Comparison of ENCODE assay signal across 16 cellular contexts in genomic region chr5:141095263-141095641, GRCh38. TPM values are rescaled to one million over a fixed set of nuclear protein-coding genes. Genes with fewer than 3 reads are reported as not detected.
DNase-seq lines count a peak whose midpoint lies in the region; ATAC-seq and TF ChIP-seq lines count a peak whose summit lies in the region.
"Had no signal": no experiment of that assay in that cellular context is flagged by ENCODE, and none has a peak within 500 bp of the region (broad histone marks: within the 10 kb centered on the region; RNA-seq: fewer than 3 reads in every experiment).

No MANE protein-coding gene starts in this region.

- no peak overlapping the region for H2AK5ac ChIP-seq in mesendoderm (ENCODE audit: low read length)

- H3K18ac ChIP-seq in mesendoderm (ENCODE audit: low read length): no peak overlapping the region

- H2BK120ac ChIP-seq in mesendoderm (ENCODE audit: low read depth, low read length): no peak overlapping the region

- H2BK5ac ChIP-seq in mesendoderm (ENCODE audit: low read length): no peak overlapping the region

- DNase-seq in cardiac muscle cell (ENCODE audit: low read depth in 1 of 2, low spot score in 1 of 2): peak in 1 of 2 donors; percentile 5
- DNase-seq in cardiac septum (ENCODE audit: low spot score): no peak
- DNase-seq in chondrocyte (ENCODE audit: low spot score): no peak
- DNase-seq in mesendoderm: peak; percentile 17
- no peak for DNase-seq in upper lobe of right lung
- DNase-seq in NCI-H2227 (lab: John Stamatoyannopoulos, UW; ENCODE audit: unreplicated experiment): no peak
- no peak for DNase-seq in putamen (ENCODE audit: low spot score)
- no peak for DNase-seq in DMS 273 (lab: John Stamatoyannopoulos, UW; ENCODE audit: unreplicated experiment)
- DNase-seq: ACHN; activated CD4-positive, CD25-positive, alpha-beta regulatory T cell treated with anti-CD3 and anti-CD28 coated beads, Interleukin-2, amount 50 U/mL, for 72 hours; activated T-cell treated with anti-CD3 and anti-CD28 coated beads, Interleukin-2, amount 50 U/mL, for 24 hours; body of pancreas; DND-41; SIG-M5; stimulated activated CD4-positive, alpha-beta T cell treated with anti-CD3 and anti-CD28 coated beads, Interleukin-4, amount 100 ng/mL, for 4 hours had no signal

- H3K36me3 ChIP-seq in cardiac muscle cell (no peaks in the 10 kb centered on the region), mesendoderm (ENCODE audit: control insufficient read depth, insufficient read depth, low read length) (no peaks in the 10 kb centered on the region), upper lobe of right lung (no peaks in the 10 kb centered on the region)

- no peaks in the 10 kb centered on the region for H3K79me1 ChIP-seq in mesendoderm (ENCODE audit: low read length)

- H4K5ac ChIP-seq in mesendoderm (ENCODE audit: low read length): no peak overlapping the region

- peak overlapping the region; percentile 57 for H3K4me2 ChIP-seq in mesendoderm (ENCODE audit: low read length)

- peak overlapping the region; percentile 91 for H3K27ac ChIP-seq in cardiac muscle cell
- no peak overlapping the region for H3K27ac ChIP-seq in mesendoderm (ENCODE audit: low read depth, low read length)
- H3K27ac ChIP-seq in upper lobe of right lung: no peak overlapping the region
- H3K27ac ChIP-seq: body of pancreas had no signal

- WGBS in mesendoderm (ENCODE audit: extremely low coverage, insufficient coverage, low lambda C conversion rate): no CpG with 5 or more reads among the region's 12 CpGs

- H3K27me3 Mint-ChIP-seq in chondrocyte (ENCODE audit: low read depth): peaks cover 2% of the 10 kb centered on the region

- H2BK15ac ChIP-seq in mesendoderm (replicated peaks; ENCODE audit: low read depth): no peak overlapping the region

- peaks cover 3% of the 10 kb centered on the region for H3K79me2 ChIP-seq in mesendoderm (ENCODE audit: control insufficient read depth, insufficient read depth, low read length)

- no peaks in the 10 kb centered on the region for H3K9me3 ChIP-seq in cardiac muscle cell (ENCODE audit: low read depth)
- H3K9me3 ChIP-seq in upper lobe of right lung: no peaks in the 10 kb centered on the region

- H3K27me3 ChIP-seq in cardiac muscle cell: no peaks in the 10 kb centered on the region
- H3K27me3 ChIP-seq in mesendoderm (ENCODE audit: insufficient read depth, low read length, poor library complexity): no peaks in the 10 kb centered on the region
- peaks cover 11% of the 10 kb centered on the region for H3K27me3 ChIP-seq in upper lobe of right lung
- H3K27me3 ChIP-seq: body of pancreas had no signal

- peaks cover 11% of the 10 kb centered on the region for H3K4me1 Mint-ChIP-seq in chondrocyte (ENCODE audit: low read depth)

- peaks cover 26% of the 10 kb centered on the region for H3K9me3 Mint-ChIP-seq in chondrocyte (ENCODE audit: low read depth)

- H3K4ac ChIP-seq in mesendoderm (ENCODE audit: low read depth, low read length): no peak overlapping the region

- peak overlapping the region; percentile 86 for H3K4me3 Mint-ChIP-seq in chondrocyte (ENCODE audit: unreplicated experiment)
- H3K4me3 Mint-ChIP-seq: activated T-cell treated with anti-CD3 and anti-CD28 coated beads, Interleukin-2, amount 50 U/mL, for 24 hours had no signal

- no peak overlapping the region for H3K23ac ChIP-seq in mesendoderm (ENCODE audit: low read length)

- H3K4me3 ChIP-seq in cardiac muscle cell: peak overlapping the region; percentile 47
- H3K4me3 ChIP-seq in mesendoderm (ENCODE audit: low read length): peak overlapping the region; percentile 89
- H3K4me3 ChIP-seq in upper lobe of right lung: peak overlapping the region; percentile 36
- H3K4me3 ChIP-seq: body of pancreas had no signal

- intact Hi-C loops in cardiac septum (cut with DNase I) (no loop called here), upper lobe of right lung (cut with DNase I) (no loop called here)

- H3K4me1 ChIP-seq in cardiac muscle cell (ENCODE audit: low read depth): no peaks in the 10 kb centered on the region
- H3K4me1 ChIP-seq in mesendoderm (ENCODE audit: control insufficient read depth, low read depth, low read length): peaks cover 1% of the 10 kb centered on the region
- H3K4me1 ChIP-seq in upper lobe of right lung: no peaks in the 10 kb centered on the region
- H3K4me1 ChIP-seq: body of pancreas had no signal

- H3K9ac ChIP-seq in mesendoderm (ENCODE audit: low read length): peak overlapping the region; percentile 94

- no peak for TF ChIP-seq CTCF in cardiac muscle cell (IDR thresholded peaks at IDR 0.05; ENCODE audit: low read depth, low read length)
- TF ChIP-seq CTCF in chondrocyte (IDR thresholded peaks at IDR 0.05): no peak
- TF ChIP-seq CTCF in upper lobe of right lung (IDR thresholded peaks at IDR 0.05): no peak

- no peak overlapping the region for H4K8ac ChIP-seq in mesendoderm (ENCODE audit: low read depth, low read length)

- H3K36me3 Mint-ChIP-seq in chondrocyte (ENCODE audit: low read depth): peaks cover 27% of the 10 kb centered on the region

- peak overlapping the region; percentile 98 for H3K56ac ChIP-seq in mesendoderm (ENCODE audit: low read length)

- ATAC-seq in upper lobe of right lung: no peak
- ATAC-seq: body of pancreas had no signal

- peak overlapping the region; percentile 97 for H3K27ac Mint-ChIP-seq in chondrocyte (ENCODE audit: unreplicated experiment)
- H3K27ac Mint-ChIP-seq: activated T-cell treated with anti-CD3 and anti-CD28 coated beads, Interleukin-2, amount 50 U/mL, for 24 hours had no signal

RNA-seq across cellular contexts. Expression of gene PCDHB2, which starts 0.8 kb away (rescaled TPM):
- total RNA-seq in cardiac muscle cell (43.9 and 51.5 TPM in 2 replicates), cardiac septum (2.4 TPM), chondrocyte (60.5 to 90.1 TPM (median 64.5 TPM) in 3 replicates), upper lobe of right lung (3.8 TPM)
- polyA plus RNA-seq in cardiac muscle cell: 25.0 and 31.2 TPM in 2 replicates
- 18.5 TPM for polyA plus RNA-seq in mesendoderm (2013, experiment 1 of 2)
- 17.7 TPM for polyA plus RNA-seq in mesendoderm (2013, experiment 2 of 2)

RNA-seq across cellular contexts. Expression of gene PCDHB3, which starts 5.0 kb away (rescaled TPM):
- 5.6 and 8.9 TPM in 2 replicates for total RNA-seq in cardiac muscle cell
- 0.34 and 1.2 TPM in 2 replicates for polyA plus RNA-seq in cardiac muscle cell
- 1.4 TPM for total RNA-seq in cardiac septum
- total RNA-seq in chondrocyte: 5.6 to 12.1 TPM (median 5.6 TPM) in 3 replicates
- 1.1 TPM for polyA plus RNA-seq in mesendoderm (2013, experiment 1 of 2)
- 1.1 TPM for polyA plus RNA-seq in mesendoderm (2013, experiment 2 of 2)
- total RNA-seq in upper lobe of right lung: 1.9 TPM

RNA-seq across cellular contexts. Expression of gene PCDHB4, which starts 26.4 kb away (rescaled TPM):
- total RNA-seq in cardiac muscle cell: 2.6 and 5.2 TPM in 2 replicates
- 0.75 and 2.4 TPM in 2 replicates for polyA plus RNA-seq in cardiac muscle cell
- 1.3 TPM for total RNA-seq in cardiac septum
- 2.0 to 5.4 TPM (median 2.0 TPM) in 3 replicates for total RNA-seq in chondrocyte
- 0.25 TPM for polyA plus RNA-seq in mesendoderm (2013, experiment 1 of 2)
- polyA plus RNA-seq in mesendoderm (2013, experiment 2 of 2): 0.27 TPM
- total RNA-seq in upper lobe of right lung: 3.0 TPM

RNA-seq across cellular contexts. Expression of gene PCDHB5, which starts 39.8 kb away (rescaled TPM):
- total RNA-seq in cardiac muscle cell: 27.5 and 72.8 TPM in 2 replicates
- polyA plus RNA-seq in cardiac muscle cell: 10.1 and 30.0 TPM in 2 replicates
- 3.2 TPM for total RNA-seq in cardiac septum
- total RNA-seq in chondrocyte: 6.6 to 11.4 TPM (median 10.2 TPM) in 3 replicates
- polyA plus RNA-seq in mesendoderm (2013, experiment 1 of 2): 7.5 TPM
- 7.8 TPM for polyA plus RNA-seq in mesendoderm (2013, experiment 2 of 2)
- 2.3 TPM for total RNA-seq in upper lobe of right lung
- total RNA-seq: M059J had no signal

RNA-seq across cellular contexts. Expression of gene PCDHB1, which starts 44.1 kb away (rescaled TPM):
- 0.03 and 0.07 TPM in 2 replicates for total RNA-seq in cardiac muscle cell
- polyA plus RNA-seq in cardiac muscle cell: not detected in 2 replicates
- not detected for total RNA-seq in cardiac septum
- total RNA-seq in chondrocyte: 0.05 TPM in 1 of 3 replicates, not detected in the others
- polyA plus RNA-seq in mesendoderm (2013, experiment 1 of 2): 0.03 TPM
- polyA plus RNA-seq in mesendoderm (2013, experiment 2 of 2): 0.07 TPM
- 0.12 TPM for total RNA-seq in upper lobe of right lung
- total RNA-seq: M059J had no signal

Comparison
In these comparisons a context has a peak if more than half of its experiments do, and no peak if none do; other contexts are left out.
1. H3K4me3 ChIP-seq: peak in every context shown above with its lines; median percentile 89 in mesendoderm; 47 in cardiac muscle cell; 36 in upper lobe of right lung.